ENCODE assay signal across 21 cellular contexts in the genomic region with DNA sequence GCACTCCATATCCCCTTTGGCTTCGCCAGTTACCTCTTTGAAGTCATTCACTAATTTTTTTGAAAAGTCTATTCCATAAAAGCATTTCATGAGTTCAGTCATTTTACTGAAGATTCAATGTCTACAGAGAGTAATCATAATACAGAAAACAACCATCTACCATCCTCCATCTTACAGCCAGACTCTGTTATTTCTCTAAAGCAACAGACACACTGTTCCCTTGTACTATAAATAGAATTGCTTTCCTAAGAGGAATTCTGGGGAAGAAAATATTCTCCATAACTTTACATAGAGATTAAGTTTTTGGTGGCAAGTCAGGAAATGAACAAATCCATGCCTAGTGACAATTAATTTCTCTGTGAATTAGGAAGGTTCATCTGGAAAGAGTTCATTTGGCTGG. TPM values are rescaled to one million over a fixed set of nuclear protein-coding genes. Genes with fewer than 3 reads are reported as not detected.
DNase-seq lines count a peak whose midpoint lies in the region; FAIRE-seq and TF ChIP-seq lines count a peak whose summit lies in the region.
"Had no signal": no experiment of that assay in that cellular context is flagged by ENCODE, and none has a peak within 500 bp of the region (broad histone marks: within the 10 kb centered on the region; RNA-seq: fewer than 3 reads in every experiment).

No MANE protein-coding gene starts in this region.

- H3K36me3 ChIP-seq in esophagus muscularis mucosa, result no peaks in the 10 kb centered on the region
- H3K36me3 ChIP-seq in sigmoid colon, result no peaks in the 10 kb centered on the region
- H3K36me3 ChIP-seq: Peyer's patch had no signal

- TF ChIP-seq POLR2A in esophagus muscularis mucosa (IDR thresholded peaks at IDR 0.05; ENCODE audit: low read depth) (no peak), sigmoid colon (IDR thresholded peaks at IDR 0.05) (no peak), H54 (IDR thresholded peaks at IDR 0.05; ENCODE audit: low read depth, low read length) (no peak)

- H3K27ac ChIP-seq in angular gyrus (ENCODE audit: low read depth, low read length), result peak overlapping the region; percentile 8
- peak overlapping the region; percentile 67 to 72 (median 70) for H3K27ac ChIP-seq in esophagus muscularis mucosa (replicated peaks in 1 of 4)
- H3K27ac ChIP-seq in sigmoid colon, result peak overlapping the region; percentile 61 to 79 (median 68)
- H3K27ac ChIP-seq: A549, KMS-11 had no signal

- in situ Hi-C loops in G401 (cut with HindIII; ENCODE audit: low sequenced_read_pairs), result no loop called here

- WGBS in esophagus muscularis mucosa, result 62% methylated on average over 1 of the region's 1 CpG
- 91 to 93% methylated on average over 1 of the region's 1 CpG for WGBS in sigmoid colon, 2 donors

- DNase-seq in G401 (ENCODE audit: low spot score) (peak; percentile 38), esophagus muscularis mucosa (ENCODE audit: extremely low spot score) (no peak), sigmoid colon (no peak), DMS 273 (lab: John Stamatoyannopoulos, UW; ENCODE audit: unreplicated experiment) (no peak), H54 (ENCODE audit: insufficient read length, low spot score) (no peak), middle frontal gyrus (ENCODE audit: extremely low spot score, low spot score) (no peak)
- no peak for DNase-seq in NK-92 treated with Interleukin-12 subunit alpha and Interleukin-12 subunit beta, amount 100 ng/mL, for 24 hours (lab: John Stamatoyannopoulos, UW)
- DNase-seq: DMS53, GF-D8, IMR-90, NCI-H1092 treated with DMSO at 0.1 percent for 48 hours, NCI-H1436 treated with DMSO at 0.1 percent for 48 hours, NCI-H1930, NCI-H2227 treated with DMSO at 0.1 percent for 48 hours, NCI-H510A treated with DMSO at 0.1 percent for 48 hours, NCI-H748 treated with DMSO at 0.1 percent for 48 hours, Peyer's patch had no signal

- TF ChIP-seq CTCF in esophagus muscularis mucosa (IDR thresholded peaks at IDR 0.05) (no peak), sigmoid colon (IDR thresholded peaks at IDR 0.05) (no peak)

- H3K4me1 ChIP-seq in esophagus muscularis mucosa, result peaks cover 0 to 15% (median 9%) of the 10 kb centered on the region in 4 donors
- H3K4me1 ChIP-seq in sigmoid colon, result peaks cover 0 to 11% (median 3%) of the 10 kb centered on the region in 4 donors
- H3K4me1 ChIP-seq: A549, Peyer's patch had no signal

- H3K4me3 ChIP-seq in esophagus muscularis mucosa (no peak overlapping the region), sigmoid colon (no peak overlapping the region)
- H3K4me3 ChIP-seq: A549, Peyer's patch had no signal

- intact Hi-C loops in esophagus muscularis mucosa (cut with DNase I) (no loop called here), sigmoid colon (cut with DNase I) (loop anchor here (5.0 to 10.0 kb wide), 2 partner anchors 35 to 148 kb away; a partner anchor contains a TSS)

- no peak for FAIRE-seq in H54 (lab: Jason Lieb, UNC)
- FAIRE-seq: A549, HTR-8/SVneo had no signal

- H3K27me3 ChIP-seq in esophagus muscularis mucosa, result no peaks in the 10 kb centered on the region
- no peaks in the 10 kb centered on the region for H3K27me3 ChIP-seq in sigmoid colon
- H3K27me3 ChIP-seq: Peyer's patch had no signal

- no peaks in the 10 kb centered on the region for H3K9me3 ChIP-seq in esophagus muscularis mucosa
- H3K9me3 ChIP-seq in sigmoid colon, result no peaks in the 10 kb centered on the region
- H3K9me3 ChIP-seq: A549, Peyer's patch had no signal

- TF ChIP-seq EP300 in esophagus muscularis mucosa (IDR thresholded peaks at IDR 0.05) (no peak), sigmoid colon (IDR thresholded peaks at IDR 0.05) (no peak)

RNA-seq across cellular contexts. Expression of a gene that starts 37.0 kb away (rescaled TPM):
- not detected in 2 replicates for total RNA-seq in G401 (2014; rRNA removed; shearing (Covaris generic))
- total RNA-seq in esophagus muscularis mucosa (10 to 100 TPM in 2 of 4 donors, 1 to 10 TPM in 2; 8.4 to 11.9 (median 9.9) TPM), sigmoid colon (10 to 100 TPM; 14.1 to 27.0 (median 20.3) TPM)
- 1 to 10 TPM; 8.1 to 9.3 (median 8.4) TPM for polyA plus RNA-seq in sigmoid colon

RNA-seq across cellular contexts. Expression of a gene that starts 57.3 kb away (rescaled TPM):
- not detected in 2 replicates for total RNA-seq in G401 (2014; rRNA removed; shearing (Covaris generic))
- total RNA-seq in esophagus muscularis mucosa, result 10 to 100 TPM; 11.4 to 24.5 (median 14.0) TPM
- total RNA-seq in sigmoid colon, result 10 to 100 TPM in 3 of 4 donors, 1 to 10 TPM in 1; 8.9 to 28.5 (median 24.0) TPM
- 10 to 100 TPM in 2 of 3 donors, 1 to 10 TPM in 1; 6.0 to 25.0 (median 23.0) TPM for polyA plus RNA-seq in sigmoid colon
- total RNA-seq: IMR-90 had no signal
- polyA plus RNA-seq: IMR-90 had no signal

Comparison
In these comparisons a context has a peak if more than half of its experiments do, and no peak if none do; other contexts are left out.
1. H3K27ac ChIP-seq: peak in every context shown above with its lines; median percentile 70 in esophagus muscularis mucosa; 68 in sigmoid colon; 8 in angular gyrus.